ENCODE assay signal across 12 cellular contexts in the genomic region with DNA sequence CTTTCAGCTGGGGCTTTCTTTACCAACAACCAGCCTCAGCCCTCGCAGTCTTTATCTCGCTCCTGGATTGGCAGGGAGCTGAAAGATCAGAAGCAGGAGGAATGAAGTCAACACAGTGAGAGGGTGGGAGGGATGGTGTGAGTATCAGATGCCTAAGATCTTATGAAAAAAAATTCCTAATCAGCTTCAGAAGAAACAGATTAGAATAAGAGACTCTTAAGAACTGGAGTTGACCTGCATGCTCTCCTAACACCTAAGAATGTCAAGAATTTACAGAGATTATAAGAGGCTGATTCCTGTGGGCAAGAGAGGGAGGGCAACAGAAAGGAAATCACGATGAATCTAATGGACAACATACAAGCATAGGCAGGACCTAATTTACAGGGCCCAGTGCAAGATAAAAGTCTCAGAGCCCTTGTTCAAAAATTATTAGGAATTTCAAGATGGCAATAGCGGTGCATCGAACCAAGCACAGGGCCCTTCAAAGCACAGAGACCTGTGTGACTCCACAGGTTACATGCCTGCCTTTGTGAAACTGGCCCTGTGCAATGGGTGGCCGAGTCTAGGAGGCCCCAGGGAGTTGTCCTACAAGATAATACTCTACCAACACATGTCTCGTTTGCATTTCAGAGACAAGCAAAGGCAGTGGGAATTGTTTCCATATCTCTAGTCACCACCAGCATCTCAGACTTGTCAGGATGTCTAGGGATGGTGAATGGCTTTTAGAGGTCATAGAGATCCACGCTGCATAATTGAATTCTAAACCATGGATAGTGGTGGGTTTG.
A peak's percentile ranks its signal among the peaks of the same experiment; 100 is the strongest.
DNase-seq lines count a peak whose midpoint lies in the region; ATAC-seq and TF ChIP-seq lines count a peak whose summit lies in the region.
"Had no signal": no experiment of that assay in that cellular context is flagged by ENCODE, and none has a peak within 500 bp of the region (broad histone marks: within the 10 kb centered on the region; RNA-seq: fewer than 3 reads in every experiment).

No MANE protein-coding gene starts in this region.

- H3K4me1 ChIP-seq in KMS-11 (ENCODE audit: low read depth, poor library complexity, severe bottlenecking) (peaks cover 30% of the 10 kb centered on the region), left lung (peaks cover 9% of the 10 kb centered on the region in 2 donors), upper lobe of left lung (peaks cover 15 to 39% (median 21%) of the 10 kb centered on the region in 4 donors)

- H2AFZ ChIP-seq in KMS-11 (ENCODE audit: low read depth) = no peak overlapping the region

- H4K20me1 ChIP-seq in KMS-11 (ENCODE audit: insufficient read depth) = no peaks in the 10 kb centered on the region

- intact Hi-C loops in left lung (cut with DNase I) = no loop called here

- H3K4me2 ChIP-seq in KMS-11 = peak overlapping the region; percentile 62

- TF ChIP-seq POLR2A in upper lobe of left lung (IDR thresholded peaks at IDR 0.05) = peak in 1 of 4 donors; percentile 20

- no peak for TF ChIP-seq CTCF in KMS-11 (conservative IDR thresholded peaks at IDR 0.05; ENCODE audit: low read depth, low read length)
- TF ChIP-seq CTCF in left lung (IDR thresholded peaks at IDR 0.05) = no peak
- no peak for TF ChIP-seq CTCF in upper lobe of left lung (IDR thresholded peaks at IDR 0.05)

- peak; percentile 85 for ATAC-seq in left lung
- ATAC-seq in upper lobe of left lung (ENCODE audit: low FRiP score in 2 of 2) = peak; percentile 58 to 84
- ATAC-seq in HG02938 (IDR thresholded peaks at IDR 0.05; ENCODE audit: unreplicated experiment) = no peak

- H3K27me3 ChIP-seq in KMS-11 (ENCODE audit: insufficient read depth, low read depth) = no peaks in the 10 kb centered on the region
- no peaks in the 10 kb centered on the region for H3K27me3 ChIP-seq in left lung
- no peaks in the 10 kb centered on the region for H3K27me3 ChIP-seq in upper lobe of left lung

- TF ChIP-seq EP300 in upper lobe of left lung (IDR thresholded peaks at IDR 0.05) = peak in 1 of 4 donors; percentile 12

- H3K36me3 ChIP-seq in KMS-11 (ENCODE audit: insufficient read depth) (no peaks in the 10 kb centered on the region), left lung (no peaks in the 10 kb centered on the region), upper lobe of left lung (no peaks in the 10 kb centered on the region)

- H3K79me2 ChIP-seq in KMS-11 (ENCODE audit: insufficient read depth, low read depth) = no peaks in the 10 kb centered on the region

- H3K27ac ChIP-seq in KMS-11 (peak overlapping the region; percentile 5; the same call in 1 of the 2 replicates), left lung (no peak overlapping the region), upper lobe of left lung (peak overlapping the region in 2 of 4 donors; percentile 42 to 67)
- H3K27ac ChIP-seq: epithelial cell of prostate, skin epidermis had no signal

- no peaks in the 10 kb centered on the region for H3K9me3 ChIP-seq in left lung
- H3K9me3 ChIP-seq in upper lobe of left lung = no peaks in the 10 kb centered on the region

- WGBS in upper lobe of left lung, 2 donors = 72 to 78% methylated on average over 7 to 8 of the region's 8 CpGs

- H3K4me3 ChIP-seq in KMS-11 (IDR thresholded peaks at IDR 0.05; ENCODE audit: insufficient read depth, low read depth, low read length) (peak overlapping the region; percentile 7), left lung (no peak overlapping the region), upper lobe of left lung (no peak overlapping the region)
- H3K4me3 ChIP-seq: skin epidermis had no signal

- no peak overlapping the region; the same call in 1 of the 2 replicates for H3K9ac ChIP-seq in KMS-11

- DNase-seq in amniotic epithelial cell (ENCODE audit: low read depth) (peak; percentile 97), left lung (no peak), upper lobe of left lung (peak in 1 of 2 donors; percentile 35), NCI-H748 treated with DMSO at 0.1 percent for 48 hours (lab: John Stamatoyannopoulos, UW) (no peak), islet precursor cell (no peak)
- DNase-seq: activated CD4-positive, alpha-beta T cell treated with anti-CD3 and anti-CD28 coated beads for 36 hours; central memory CD4-positive, alpha-beta T cell; NCI-H524 treated with DMSO at 0.1 percent for 48 hours had no signal
